ENCODE assay signal across 8 cellular contexts in genomic region chr5:77852514-77853352, GRCh38.
DNase-seq lines count a peak whose midpoint lies in the region; ATAC-seq and TF ChIP-seq lines count a peak whose summit lies in the region.

No MANE protein-coding gene starts in this region.

- peaks cover 100% of the 10 kb centered on the region for H3K27me3 ChIP-seq in GM23338 (ENCODE audit: insufficient read depth)

- peak overlapping the region; percentile 80 for H3K4me3 Mint-ChIP-seq in GM23338

- peak; percentile 46 for ATAC-seq in GM23338

- peak overlapping the region; percentile 54 for H3K4me3 ChIP-seq in GM23338

- H3K4me2 ChIP-seq in GM23338: peak overlapping the region; percentile 77

- no peaks in the 10 kb centered on the region for H3K9me2 ChIP-seq in GM23338 (ENCODE audit: insufficient read depth)

- H3F3A ChIP-seq in GM23338 (replicated peaks; ENCODE audit: low read depth): peaks cover 13% of the 10 kb centered on the region; the same call in 1 of the 2 replicates

- DNase-seq in GM10248 (ENCODE audit: extremely low spot score): peak; percentile 78
- peak; percentile 87 for DNase-seq in GM23338 (ENCODE audit: low spot score)
- peak; percentile 25 for DNase-seq in NCI-H1092 treated with DMSO at 0.1 percent for 48 hours (lab: John Stamatoyannopoulos, UW)
- DNase-seq in activated naive CD4-positive, alpha-beta T cell treated with Interleukin-2 at 50 U/mL for 16 hours: peak; percentile 6
- DNase-seq in glomerular visceral epithelial cell (ENCODE audit: extremely low spot score): peak; percentile 86
- peak; percentile 55 for DNase-seq in non-pigmented ciliary epithelial cell (ENCODE audit: low read depth)
- DNase-seq in GF-D8 (lab: John Stamatoyannopoulos, UW): no peak
- DNase-seq in UCSD-AML1 (lab: John Stamatoyannopoulos, UW; ENCODE audit: unreplicated experiment): no peak

- CTCF ChIA-PET in GM10248 (lab: Yijun Ruan, JAX): interaction anchor here (1.2 to 1.4 kb wide), 2 partner anchors 10 to 12 kb away, joined by 3 to 4 read pairs; no protein-coding TSS in a partner anchor

- no peak overlapping the region for H2AFZ ChIP-seq in GM23338

- H3K36me3 ChIP-seq in GM23338 (ENCODE audit: insufficient read depth): no peaks in the 10 kb centered on the region

- POLR2A ChIA-PET in GM10248 (lab: Yijun Ruan, JAX): no interaction called here

- peaks cover 32% of the 10 kb centered on the region for H3K4me1 Mint-ChIP-seq in GM23338

- H3K27ac ChIP-seq in GM23338 (ENCODE audit: low read depth): no peak overlapping the region

- peaks cover 26% of the 10 kb centered on the region; the same call in 1 of the 2 replicates for H4K20me1 ChIP-seq in GM23338 (replicated peaks; ENCODE audit: insufficient read depth)

- no peaks in the 10 kb centered on the region for H3K36me3 Mint-ChIP-seq in GM23338 (ENCODE audit: low read depth)

- H3K9me3 Mint-ChIP-seq in GM23338: peaks cover 4% of the 10 kb centered on the region; the same call in 1 of the 3 replicates

- H3K79me2 ChIP-seq in GM23338 (replicated peaks; ENCODE audit: insufficient read depth): no peaks in the 10 kb centered on the region

- no peak overlapping the region for H3K27ac Mint-ChIP-seq in GM23338

- peaks cover 10% of the 10 kb centered on the region for H3K4me1 ChIP-seq in GM23338 (ENCODE audit: insufficient read depth)

- peaks cover 85% of the 10 kb centered on the region for H3K27me3 Mint-ChIP-seq in GM23338 (ENCODE audit: insufficient read depth, low read depth, poor library complexity)

- TF ChIP-seq CTCF in GM10248 (IDR thresholded peaks at IDR 0.05; ENCODE audit: control extremely low read depth, extremely low read depth, low read depth, missing control alignments): no peak
- TF ChIP-seq CTCF in GM23338 (conservative IDR thresholded peaks at IDR 0.05; ENCODE audit: low read depth in 2 of 2): no peak

TF ChIP-seq in GM23338, 12 proteins besides CTCF, POLR2A, EP300 and RAD21:
- TF ChIP-seq, protein P1, sequence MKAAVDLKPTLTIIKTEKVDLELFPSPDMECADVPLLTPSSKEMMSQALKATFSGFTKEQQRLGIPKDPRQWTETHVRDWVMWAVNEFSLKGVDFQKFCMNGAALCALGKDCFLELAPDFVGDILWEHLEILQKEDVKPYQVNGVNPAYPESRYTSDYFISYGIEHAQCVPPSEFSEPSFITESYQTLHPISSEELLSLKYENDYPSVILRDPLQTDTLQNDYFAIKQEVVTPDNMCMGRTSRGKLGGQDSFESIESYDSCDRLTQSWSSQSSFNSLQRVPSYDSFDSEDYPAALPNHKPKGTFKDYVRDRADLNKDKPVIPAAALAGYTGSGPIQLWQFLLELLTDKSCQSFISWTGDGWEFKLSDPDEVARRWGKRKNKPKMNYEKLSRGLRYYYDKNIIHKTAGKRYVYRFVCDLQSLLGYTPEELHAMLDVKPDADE (IDR thresholded peaks at IDR 0.05): no peak
- TF ChIP-seq JUNB (IDR thresholded peaks at IDR 0.05; ENCODE audit: unreplicated experiment) (no peak), CREB1 (CRISPR knock-in tag; IDR thresholded peaks at IDR 0.05; ENCODE audit: low read depth) (no peak), NANOG (IDR thresholded peaks at IDR 0.05; ENCODE audit: borderline replicate concordance) (no peak), POLR2AphosphoS5 (IDR thresholded peaks at IDR 0.05; ENCODE audit: low read depth) (no peak), ZNF331 (CRISPR knock-in tag; IDR thresholded peaks at IDR 0.05; ENCODE audit: low read depth) (no peak), EZH2 (IDR thresholded peaks at IDR 0.05; ENCODE audit: low read depth, unreplicated experiment) (no peak), EZH2phosphoT487 (IDR thresholded peaks at IDR 0.05; ENCODE audit: unreplicated experiment) (no peak)
- TF ChIP-seq, protein P2, sequence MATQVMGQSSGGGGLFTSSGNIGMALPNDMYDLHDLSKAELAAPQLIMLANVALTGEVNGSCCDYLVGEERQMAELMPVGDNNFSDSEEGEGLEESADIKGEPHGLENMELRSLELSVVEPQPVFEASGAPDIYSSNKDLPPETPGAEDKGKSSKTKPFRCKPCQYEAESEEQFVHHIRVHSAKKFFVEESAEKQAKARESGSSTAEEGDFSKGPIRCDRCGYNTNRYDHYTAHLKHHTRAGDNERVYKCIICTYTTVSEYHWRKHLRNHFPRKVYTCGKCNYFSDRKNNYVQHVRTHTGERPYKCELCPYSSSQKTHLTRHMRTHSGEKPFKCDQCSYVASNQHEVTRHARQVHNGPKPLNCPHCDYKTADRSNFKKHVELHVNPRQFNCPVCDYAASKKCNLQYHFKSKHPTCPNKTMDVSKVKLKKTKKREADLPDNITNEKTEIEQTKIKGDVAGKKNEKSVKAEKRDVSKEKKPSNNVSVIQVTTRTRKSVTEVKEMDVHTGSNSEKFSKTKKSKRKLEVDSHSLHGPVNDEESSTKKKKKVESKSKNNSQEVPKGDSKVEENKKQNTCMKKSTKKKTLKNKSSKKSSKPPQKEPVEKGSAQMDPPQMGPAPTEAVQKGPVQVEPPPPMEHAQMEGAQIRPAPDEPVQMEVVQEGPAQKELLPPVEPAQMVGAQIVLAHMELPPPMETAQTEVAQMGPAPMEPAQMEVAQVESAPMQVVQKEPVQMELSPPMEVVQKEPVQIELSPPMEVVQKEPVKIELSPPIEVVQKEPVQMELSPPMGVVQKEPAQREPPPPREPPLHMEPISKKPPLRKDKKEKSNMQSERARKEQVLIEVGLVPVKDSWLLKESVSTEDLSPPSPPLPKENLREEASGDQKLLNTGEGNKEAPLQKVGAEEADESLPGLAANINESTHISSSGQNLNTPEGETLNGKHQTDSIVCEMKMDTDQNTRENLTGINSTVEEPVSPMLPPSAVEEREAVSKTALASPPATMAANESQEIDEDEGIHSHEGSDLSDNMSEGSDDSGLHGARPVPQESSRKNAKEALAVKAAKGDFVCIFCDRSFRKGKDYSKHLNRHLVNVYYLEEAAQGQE (IDR thresholded peaks at IDR 0.05; ENCODE audit: unreplicated experiment): no peak
- TF ChIP-seq, protein P3, sequence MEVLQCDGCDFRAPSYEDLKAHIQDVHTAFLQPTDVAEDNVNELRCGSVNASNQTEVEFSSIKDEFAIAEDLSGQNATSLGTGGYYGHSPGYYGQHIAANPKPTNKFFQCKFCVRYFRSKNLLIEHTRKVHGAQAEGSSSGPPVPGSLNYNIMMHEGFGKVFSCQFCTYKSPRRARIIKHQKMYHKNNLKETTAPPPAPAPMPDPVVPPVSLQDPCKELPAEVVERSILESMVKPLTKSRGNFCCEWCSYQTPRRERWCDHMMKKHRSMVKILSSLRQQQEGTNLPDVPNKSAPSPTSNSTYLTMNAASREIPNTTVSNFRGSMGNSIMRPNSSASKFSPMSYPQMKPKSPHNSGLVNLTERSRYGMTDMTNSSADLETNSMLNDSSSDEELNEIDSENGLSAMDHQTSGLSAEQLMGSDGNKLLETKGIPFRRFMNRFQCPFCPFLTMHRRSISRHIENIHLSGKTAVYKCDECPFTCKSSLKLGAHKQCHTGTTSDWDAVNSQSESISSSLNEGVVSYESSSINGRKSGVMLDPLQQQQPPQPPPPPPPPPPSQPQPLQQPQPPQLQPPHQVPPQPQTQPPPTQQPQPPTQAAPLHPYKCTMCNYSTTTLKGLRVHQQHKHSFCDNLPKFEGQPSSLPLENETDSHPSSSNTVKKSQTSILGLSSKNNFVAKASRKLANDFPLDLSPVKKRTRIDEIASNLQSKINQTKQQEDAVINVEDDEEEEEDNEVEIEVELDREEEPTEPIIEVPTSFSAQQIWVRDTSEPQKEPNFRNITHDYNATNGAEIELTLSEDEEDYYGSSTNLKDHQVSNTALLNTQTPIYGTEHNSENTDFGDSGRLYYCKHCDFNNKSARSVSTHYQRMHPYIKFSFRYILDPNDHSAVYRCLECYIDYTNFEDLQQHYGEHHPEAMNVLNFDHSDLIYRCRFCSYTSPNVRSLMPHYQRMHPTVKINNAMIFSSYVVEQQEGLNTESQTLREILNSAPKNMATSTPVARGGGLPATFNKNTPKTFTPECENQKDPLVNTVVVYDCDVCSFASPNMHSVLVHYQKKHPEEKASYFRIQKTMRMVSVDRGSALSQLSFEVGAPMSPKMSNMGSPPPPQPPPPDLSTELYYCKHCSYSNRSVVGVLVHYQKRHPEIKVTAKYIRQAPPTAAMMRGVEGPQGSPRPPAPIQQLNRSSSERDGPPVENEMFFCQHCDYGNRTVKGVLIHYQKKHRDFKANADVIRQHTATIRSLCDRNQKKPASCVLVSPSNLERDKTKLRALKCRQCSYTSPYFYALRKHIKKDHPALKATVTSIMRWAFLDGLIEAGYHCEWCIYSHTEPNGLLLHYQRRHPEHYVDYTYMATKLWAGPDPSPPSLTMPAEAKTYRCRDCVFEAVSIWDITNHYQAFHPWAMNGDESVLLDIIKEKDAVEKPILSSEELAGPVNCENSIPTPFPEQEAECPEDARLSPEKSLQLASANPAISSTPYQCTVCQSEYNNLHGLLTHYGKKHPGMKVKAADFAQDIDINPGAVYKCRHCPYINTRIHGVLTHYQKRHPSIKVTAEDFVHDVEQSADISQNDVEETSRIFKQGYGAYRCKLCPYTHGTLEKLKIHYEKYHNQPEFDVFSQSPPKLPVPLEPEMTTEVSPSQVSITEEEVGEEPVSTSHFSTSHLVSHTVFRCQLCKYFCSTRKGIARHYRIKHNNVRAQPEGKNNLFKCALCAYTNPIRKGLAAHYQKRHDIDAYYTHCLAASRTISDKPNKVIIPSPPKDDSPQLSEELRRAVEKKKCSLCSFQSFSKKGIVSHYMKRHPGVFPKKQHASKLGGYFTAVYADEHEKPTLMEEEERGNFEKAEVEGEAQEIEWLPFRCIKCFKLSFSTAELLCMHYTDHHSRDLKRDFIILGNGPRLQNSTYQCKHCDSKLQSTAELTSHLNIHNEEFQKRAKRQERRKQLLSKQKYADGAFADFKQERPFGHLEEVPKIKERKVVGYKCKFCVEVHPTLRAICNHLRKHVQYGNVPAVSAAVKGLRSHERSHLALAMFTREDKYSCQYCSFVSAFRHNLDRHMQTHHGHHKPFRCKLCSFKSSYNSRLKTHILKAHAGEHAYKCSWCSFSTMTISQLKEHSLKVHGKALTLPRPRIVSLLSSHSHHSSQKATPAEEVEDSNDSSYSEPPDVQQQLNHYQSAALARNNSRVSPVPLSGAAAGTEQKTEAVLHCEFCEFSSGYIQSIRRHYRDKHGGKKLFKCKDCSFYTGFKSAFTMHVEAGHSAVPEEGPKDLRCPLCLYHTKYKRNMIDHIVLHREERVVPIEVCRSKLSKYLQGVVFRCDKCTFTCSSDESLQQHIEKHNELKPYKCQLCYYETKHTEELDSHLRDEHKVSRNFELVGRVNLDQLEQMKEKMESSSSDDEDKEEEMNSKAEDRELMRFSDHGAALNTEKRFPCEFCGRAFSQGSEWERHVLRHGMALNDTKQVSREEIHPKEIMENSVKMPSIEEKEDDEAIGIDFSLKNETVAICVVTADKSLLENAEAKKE (CRISPR knock-in tag; IDR thresholded peaks at IDR 0.05): no peak

Comparison
In these comparisons a context has a peak if more than half of its experiments do, and no peak if none do; other contexts are left out.
1. DNase-seq: peak in GM10248 (single experiment), GM23338 (single experiment), NCI-H1092 treated with DMSO at 0.1 percent for 48 hours (single experiment), activated naive CD4-positive, alpha-beta T cell treated with Interleukin-2 at 50 U/mL for 16 hours (single experiment), glomerular visceral epithelial cell (single experiment) and non-pigmented ciliary epithelial cell (single experiment); none in GF-D8 (single experiment) and UCSD-AML1 (single experiment).